Comparison of ENCODE assay signal across 1 cellular context in the genomic region with DNA sequence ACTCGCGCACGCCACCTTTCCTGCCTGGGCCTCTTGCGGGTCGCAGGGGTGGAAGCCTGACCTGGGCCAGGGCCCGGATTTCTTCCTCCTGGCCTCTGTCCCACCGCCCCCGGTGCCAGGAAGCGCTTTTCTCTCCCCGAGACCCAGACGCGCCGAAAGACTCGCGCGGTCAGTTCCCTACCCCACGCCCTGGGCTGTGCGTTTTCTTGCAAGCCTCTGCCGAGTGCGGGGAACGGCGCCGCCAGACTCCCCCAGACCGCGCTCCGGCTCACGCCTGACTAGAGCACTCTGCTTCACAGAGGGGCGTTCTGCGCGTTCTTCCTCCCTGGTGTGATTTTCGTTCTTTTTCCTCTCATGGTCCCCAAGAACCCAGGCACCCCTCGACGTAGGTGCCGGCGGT.
TF ChIP-seq lines count a peak whose summit lies in the region.

No MANE protein-coding gene starts in this region.

TF ChIP-seq in endothelial cell of umbilical vein, 7 proteins besides CTCF, POLR2A, EP300 and RAD21:
- TF ChIP-seq EZH2 (IDR thresholded peaks at IDR 0.05; ENCODE audit: borderline replicate concordance, low read depth, low read length, severe bottlenecking): peak; percentile 47
